Comparison of ENCODE assay signal across 9 cellular contexts in genomic region chr17:82781894-82782274, GRCh38. TPM values are rescaled to one million over a fixed set of nuclear protein-coding genes. Genes with fewer than 3 reads are reported as not detected.
DNase-seq lines count a peak whose midpoint lies in the region; ATAC-seq, FAIRE-seq and TF ChIP-seq lines count a peak whose summit lies in the region.
"Had no signal": no experiment of that assay in that cellular context is flagged by ENCODE, and none has a peak within 500 bp of the region (broad histone marks: within the 10 kb centered on the region; RNA-seq: fewer than 3 reads in every experiment).

No MANE protein-coding gene starts in this region.

- H3K4me1 ChIP-seq in colonic mucosa (no peaks in the 10 kb centered on the region), HepG2 (ENCODE audit: insufficient read depth, low read length) (no peaks in the 10 kb centered on the region)

- H3K36me3 ChIP-seq in colonic mucosa, result no peaks in the 10 kb centered on the region
- peaks cover 17 to 29% of the 10 kb centered on the region in 2 experiments; a peak in 4 of 5 replicates for H3K36me3 ChIP-seq in HepG2 (replicated peaks in 1 of 2; ENCODE audit: control insufficient read depth in 1 of 2, insufficient read depth in 2 of 2, low read length in 2 of 2)

- TF ChIP-seq EP300 in HepG2 (IDR thresholded peaks at IDR 0.05; ENCODE audit: low read depth in 2 of 2, low read length in 2 of 2) (no peak), HepG2 (CRISPR knock-in tag; IDR thresholded peaks at IDR 0.05; ENCODE audit: borderline replicate concordance) (no peak)

- no peak overlapping the region for H3K4me2 ChIP-seq in HepG2 (ENCODE audit: low read depth, low read length)

- no peaks in the 10 kb centered on the region for H3K9me3 Mint-ChIP-seq in activated CD4-positive, alpha-beta T cell treated with anti-CD3 and anti-CD28 coated beads, Interleukin-2, amount 10 ng/mL, durations not matched to agents 24 days and 14 days

- H3K27ac ChIP-seq in colonic mucosa, result no peak overlapping the region
- H3K27ac ChIP-seq in HepG2 (ENCODE audit: extremely low read length, insufficient read depth, low read length), result no peak overlapping the region

- peak; percentile 96 for DNase-seq in D341Med (ENCODE audit: low spot score)
- DNase-seq in NCI-H526 (lab: John Stamatoyannopoulos, UW), result peak; percentile 52 to 77
- DNase-seq in activated CD4-positive, alpha-beta T cell treated with anti-CD3 and anti-CD28 coated beads, Interleukin-2, amount 10 ng/mL, durations not matched to agents 24 days and 14 days, result peak; percentile 96
- peak; percentile 85 for DNase-seq in colonic mucosa
- peak; percentile 50 for DNase-seq in HepG2 (ENCODE audit: low spot score)
- peak; percentile 75 to 78 for DNase-seq in stimulated activated CD4-positive, alpha-beta T cell treated with anti-CD3 and anti-CD28 coated beads, Interleukin-4, amount 100 ng/mL, for 4 hours

- FAIRE-seq in HepG2 (lab: Jason Lieb, UNC), result peak; percentile 73

- ATAC-seq in HG02678 (IDR thresholded peaks at IDR 0.05; ENCODE audit: unreplicated experiment) (peak; percentile 66), HepG2 (peak; percentile 97), GM21619 (IDR thresholded peaks at IDR 0.05; ENCODE audit: unreplicated experiment) (no peak)

- intact Hi-C loops in activated CD4-positive, alpha-beta T cell treated with anti-CD3 and anti-CD28 coated beads, Interleukin-2, amount 10 ng/mL, durations not matched to agents 24 days and 14 days (cut with micrococcal nuclease), result loop anchor here (2.0 to 10.0 kb wide), 2 partner anchors 83 to 135 kb away; no protein-coding TSS in a partner anchor
- intact Hi-C loops in colonic mucosa (cut with DNase I), result loop anchor here (5.0 kb wide), 1 partner anchor 130 kb away; no protein-coding TSS in a partner anchor
- intact Hi-C loops in HepG2 (cut with micrococcal nuclease; ENCODE audit: unreplicated experiment), result no loop called here

- no peak overlapping the region for H3K4me3 Mint-ChIP-seq in activated CD4-positive, alpha-beta T cell treated with anti-CD3 and anti-CD28 coated beads, Interleukin-2, amount 10 ng/mL, durations not matched to agents 24 days and 14 days

- H3K9ac ChIP-seq in colonic mucosa (ENCODE audit: low read depth in 2 of 2, low read length in 2 of 2) (peak overlapping the region in 1 of 2 donors; percentile 12), HepG2 (ENCODE audit: insufficient read depth, low read depth, low read length) (no peak overlapping the region)

- H3K9me3 ChIP-seq in colonic mucosa (no peaks in the 10 kb centered on the region), HepG2 (ENCODE audit: low read length) (no peaks in the 10 kb centered on the region)

- no peaks in the 10 kb centered on the region for H4K20me1 ChIP-seq in HepG2 (ENCODE audit: insufficient read depth, low read length)

- TF ChIP-seq RAD21 in HepG2 (CRISPR knock-in tag; IDR thresholded peaks at IDR 0.05), result peak; percentile 98

- peaks cover 22% of the 10 kb centered on the region for H3K36me3 Mint-ChIP-seq in activated CD4-positive, alpha-beta T cell treated with anti-CD3 and anti-CD28 coated beads, Interleukin-2, amount 10 ng/mL, durations not matched to agents 24 days and 14 days (ENCODE audit: low read depth)

- H3K27ac Mint-ChIP-seq in activated CD4-positive, alpha-beta T cell treated with anti-CD3 and anti-CD28 coated beads, Interleukin-2, amount 10 ng/mL, durations not matched to agents 24 days and 14 days, result no peak overlapping the region

- in situ Hi-C loops in HepG2 (cut with HindIII; ENCODE audit: extremely low pct_ligation_motif_present, low pct_unique_long_range_greater_than_20kb), result loop anchor here (5.0 kb wide), 1 partner anchor 145 kb away; no protein-coding TSS in a partner anchor

- no TSS peak for BruUV-seq in HepG2 (replicated peaks; lab: Mats Ljungman, UMichigan)

- no peaks in the 10 kb centered on the region for H3K27me3 ChIP-seq in colonic mucosa
- H3K27me3 ChIP-seq in HepG2 (ENCODE audit: control insufficient read depth in 1 of 2, insufficient read depth in 2 of 2, low read length in 2 of 2), result no peaks in the 10 kb centered on the region

- no peak overlapping the region for H3K4me3 ChIP-seq in colonic mucosa
- H3K4me3 ChIP-seq in HepG2 (replicated peaks in 1 of 3; ENCODE audit: insufficient read depth in 1 of 3, low read depth in 2 of 3, low read length in 3 of 3), result no peak overlapping the region

- 33% methylated on average over 7 of the region's 8 CpGs for WGBS in HepG2 (ENCODE audit: low lambda C conversion rate)

- POLR2A ChIA-PET in HepG2 (lab: Yijun Ruan, JAX), result no interaction called here

- TF ChIP-seq POLR2A in HepG2 (IDR thresholded peaks at IDR 0.05; ENCODE audit: insufficient read depth in 1 of 2, low read depth in 2 of 2, low read length in 2 of 2), result no peak

- H2AFZ ChIP-seq in HepG2 (ENCODE audit: low read length), result no peak overlapping the region

- H3K27me3 Mint-ChIP-seq in activated CD4-positive, alpha-beta T cell treated with anti-CD3 and anti-CD28 coated beads, Interleukin-2, amount 10 ng/mL, durations not matched to agents 24 days and 14 days, result no peaks in the 10 kb centered on the region

- CTCF ChIA-PET in HepG2 (lab: Yijun Ruan, JAX; ENCODE audit: low intra/inter-chr PET ratio, low total read pairs), result interaction anchor here (0.7 to 2.6 kb wide), 6 partner anchors 114 to 424 kb away, joined by 3 to 21 read pairs (median 12); no protein-coding TSS in a partner anchor

- H3K4me1 Mint-ChIP-seq in activated CD4-positive, alpha-beta T cell treated with anti-CD3 and anti-CD28 coated beads, Interleukin-2, amount 10 ng/mL, durations not matched to agents 24 days and 14 days, result peaks cover 9% of the 10 kb centered on the region

- TF ChIP-seq CTCF in colonic mucosa (IDR thresholded peaks at IDR 0.05) (peak; percentile 94), HepG2 (CRISPR knock-in tag; IDR thresholded peaks at IDR 0.05) (peak; percentile 98)

- no peaks in the 10 kb centered on the region for H3K79me2 ChIP-seq in HepG2 (ENCODE audit: insufficient read depth, low read length)

RNA-seq across cellular contexts. Expression of gene TBCD, which starts 30.0 kb away (rescaled TPM):
- total RNA-seq in activated CD4-positive, alpha-beta T cell treated with anti-CD3 and anti-CD28 coated beads, Interleukin-2, amount 10 ng/mL, durations not matched to agents 24 days and 14 days, result 117 and 122 TPM in 2 replicates
- total RNA-seq in colonic mucosa (100 to 1,000 TPM in 1 of 2 donors, 10 to 100 TPM in 1; 49.2 to 101 TPM), HepG2 (2016; rRNA removed; fragmentation: Illumina TruSeq; extraction: Trizol) (33.9 and 49.6 TPM in 2 replicates)
- total RNA-seq in HepG2 (2016; cell fraction: cytosol; rRNA removed; fragmentation: Illumina TruSeq; extraction: Trizol; ENCODE audit: low read depth), result 98.6 and 103 TPM in 2 replicates
- 32.6 and 40.4 TPM in 2 replicates for total RNA-seq in HepG2 (2016; cell fraction: insoluble cytoplasmic fraction; rRNA removed; fragmentation: Illumina TruSeq; extraction: Trizol)
- total RNA-seq in HepG2 (2016; cell fraction: membrane; rRNA removed; fragmentation: Illumina TruSeq; extraction: Trizol), result 28.6 and 30.6 TPM in 2 replicates
- 44.9 and 51.2 TPM in 2 replicates for total RNA-seq in HepG2 (2016; cell fraction: nucleus; rRNA removed; fragmentation: Illumina TruSeq; extraction: Trizol)
- polyA plus RNA-seq in HepG2 (2011; rRNA removed), result 54.8 and 58.7 TPM in 2 replicates
- 29.1 and 46.9 TPM in 2 replicates for polyA plus RNA-seq in HepG2 (2011; cell fraction: cytosol; rRNA removed)
- polyA plus RNA-seq in HepG2 (2011; cell fraction: nucleus; rRNA removed), result 327 and 449 TPM in 2 replicates
- 37.3 and 41.7 TPM in 2 replicates for polyA plus RNA-seq in HepG2 (2012)
- 3.7 and 4.9 TPM in 2 replicates for polyA plus RNA-seq in HepG2 (2016; cell fraction: cytosol; fragmentation: Illumina TruSeq; extraction: Trizol; ENCODE audit: low read depth)
- 39.7 and 51.2 TPM in 2 replicates for polyA plus RNA-seq in HepG2 (2016; cell fraction: insoluble cytoplasmic fraction; fragmentation: Illumina TruSeq; extraction: Trizol; ENCODE audit: low read depth)
- polyA plus RNA-seq in HepG2 (2016; cell fraction: membrane; fragmentation: Illumina TruSeq; extraction: Trizol; ENCODE audit: low read depth), result 5.6 and 6.8 TPM in 2 replicates
- 140 and 151 TPM in 2 replicates for polyA plus RNA-seq in HepG2 (2016; cell fraction: nucleus; fragmentation: Illumina TruSeq; extraction: Trizol; ENCODE audit: insufficient read depth, low read depth)
- 67.0 and 125 TPM in 2 replicates for polyA minus RNA-seq in HepG2 (2011; rRNA and poly(A)+ RNA removed; ENCODE audit: low replicate concordance)
- polyA minus RNA-seq in HepG2 (2011; cell fraction: cytosol; rRNA and poly(A)+ RNA removed), result 38.0 and 45.2 TPM in 2 replicates
- 51.1 and 51.6 TPM in 2 replicates for polyA minus RNA-seq in HepG2 (2011; cell fraction: nucleus; rRNA and poly(A)+ RNA removed)

RNA-seq across cellular contexts. Expression of gene FN3K, which starts 46.5 kb away (rescaled TPM):
- total RNA-seq in activated CD4-positive, alpha-beta T cell treated with anti-CD3 and anti-CD28 coated beads, Interleukin-2, amount 10 ng/mL, durations not matched to agents 24 days and 14 days, result 2.9 and 3.7 TPM in 2 replicates
- total RNA-seq in colonic mucosa (10 to 100 TPM; 46.9 to 69.5 TPM), HepG2 (2016; rRNA removed; fragmentation: Illumina TruSeq; extraction: Trizol) (12.2 and 22.0 TPM in 2 replicates)
- 9.6 and 10.3 TPM in 2 replicates for total RNA-seq in HepG2 (2016; cell fraction: cytosol; rRNA removed; fragmentation: Illumina TruSeq; extraction: Trizol; ENCODE audit: low read depth)
- total RNA-seq in HepG2 (2016; cell fraction: insoluble cytoplasmic fraction; rRNA removed; fragmentation: Illumina TruSeq; extraction: Trizol), result 12.7 and 23.9 TPM in 2 replicates
- total RNA-seq in HepG2 (2016; cell fraction: membrane; rRNA removed; fragmentation: Illumina TruSeq; extraction: Trizol), result 17.0 and 17.4 TPM in 2 replicates
- total RNA-seq in HepG2 (2016; cell fraction: nucleus; rRNA removed; fragmentation: Illumina TruSeq; extraction: Trizol), result 29.1 and 32.3 TPM in 2 replicates
- 3.5 and 5.7 TPM in 2 replicates for polyA plus RNA-seq in HepG2 (2011; rRNA removed)
- 1.9 and 2.0 TPM in 2 replicates for polyA plus RNA-seq in HepG2 (2011; cell fraction: cytosol; rRNA removed)
- polyA plus RNA-seq in HepG2 (2011; cell fraction: nucleus; rRNA removed), result 27.8 and 27.9 TPM in 2 replicates
- polyA plus RNA-seq in HepG2 (2012), result 48.6 and 58.1 TPM in 2 replicates
- polyA plus RNA-seq in HepG2 (2016; cell fraction: cytosol; fragmentation: Illumina TruSeq; extraction: Trizol; ENCODE audit: low read depth), result 21.3 and 21.5 TPM in 2 replicates
- 52.3 and 61.0 TPM in 2 replicates for polyA plus RNA-seq in HepG2 (2016; cell fraction: insoluble cytoplasmic fraction; fragmentation: Illumina TruSeq; extraction: Trizol; ENCODE audit: low read depth)
- 23.7 and 26.9 TPM in 2 replicates for polyA plus RNA-seq in HepG2 (2016; cell fraction: membrane; fragmentation: Illumina TruSeq; extraction: Trizol; ENCODE audit: low read depth)
- 78.1 and 80.9 TPM in 2 replicates for polyA plus RNA-seq in HepG2 (2016; cell fraction: nucleus; fragmentation: Illumina TruSeq; extraction: Trizol; ENCODE audit: insufficient read depth, low read depth)
- polyA minus RNA-seq in HepG2 (2011; rRNA and poly(A)+ RNA removed; ENCODE audit: low replicate concordance), result 1.6 and 9.2 TPM in 2 replicates
- polyA minus RNA-seq in HepG2 (2011; cell fraction: cytosol; rRNA and poly(A)+ RNA removed), result 17.1 and 26.0 TPM in 2 replicates
- polyA minus RNA-seq in HepG2 (2011; cell fraction: nucleus; rRNA and poly(A)+ RNA removed), result 24.3 and 29.1 TPM in 2 replicates

RNA-seq across cellular contexts. Expression of gene ZNF750, which starts 57.9 kb away (rescaled TPM):
- not detected in 2 replicates for total RNA-seq in activated CD4-positive, alpha-beta T cell treated with anti-CD3 and anti-CD28 coated beads, Interleukin-2, amount 10 ng/mL, durations not matched to agents 24 days and 14 days
- total RNA-seq in colonic mucosa (not detected), HepG2 (2016; rRNA removed; fragmentation: Illumina TruSeq; extraction: Trizol) (not detected in 2 replicates)
- total RNA-seq in HepG2 (2016; cell fraction: cytosol; rRNA removed; fragmentation: Illumina TruSeq; extraction: Trizol; ENCODE audit: low read depth), result not detected in 2 replicates
- total RNA-seq in HepG2 (2016; cell fraction: insoluble cytoplasmic fraction; rRNA removed; fragmentation: Illumina TruSeq; extraction: Trizol), result not detected in 2 replicates
- total RNA-seq in HepG2 (2016; cell fraction: membrane; rRNA removed; fragmentation: Illumina TruSeq; extraction: Trizol), result not detected in 2 replicates
- total RNA-seq in HepG2 (2016; cell fraction: nucleus; rRNA removed; fragmentation: Illumina TruSeq; extraction: Trizol), result not detected in 2 replicates
- not detected in 2 replicates for polyA plus RNA-seq in HepG2 (2011; rRNA removed)
- polyA plus RNA-seq in HepG2 (2011; cell fraction: cytosol; rRNA removed), result not detected in 2 replicates
- polyA plus RNA-seq in HepG2 (2011; cell fraction: nucleus; rRNA removed), result not detected in 2 replicates
- 0.03 and 0.05 TPM in 2 replicates for polyA plus RNA-seq in HepG2 (2012)
- polyA plus RNA-seq in HepG2 (2016; cell fraction: cytosol; fragmentation: Illumina TruSeq; extraction: Trizol; ENCODE audit: low read depth), result not detected in 2 replicates
- polyA plus RNA-seq in HepG2 (2016; cell fraction: insoluble cytoplasmic fraction; fragmentation: Illumina TruSeq; extraction: Trizol; ENCODE audit: low read depth), result not detected in 2 replicates
- polyA plus RNA-seq in HepG2 (2016; cell fraction: membrane; fragmentation: Illumina TruSeq; extraction: Trizol; ENCODE audit: low read depth), result not detected in 2 replicates
- not detected in 2 replicates for polyA plus RNA-seq in HepG2 (2016; cell fraction: nucleus; fragmentation: Illumina TruSeq; extraction: Trizol; ENCODE audit: insufficient read depth, low read depth)
- not detected in 2 replicates for polyA minus RNA-seq in HepG2 (2011; rRNA and poly(A)+ RNA removed; ENCODE audit: low replicate concordance)
- polyA minus RNA-seq in HepG2 (2011; cell fraction: cytosol; rRNA and poly(A)+ RNA removed), result not detected in 2 replicates
- polyA minus RNA-seq in HepG2 (2011; cell fraction: nucleus; rRNA and poly(A)+ RNA removed), result not detected in 2 replicates
- total RNA-seq: T-helper 2 cell treated with Interferon-gamma antibody and Interleukin-4, amounts not matched to agents 100 ng/mL and 5 ng/mL, for 36 hours had no signal
